Comparison of ENCODE assay signal across 8 cellular contexts in genomic region chr14:49173765-49174373, GRCh38.
A peak's percentile ranks its signal among the peaks of the same experiment; 100 is the strongest.
DNase-seq lines count a peak whose midpoint lies in the region; ATAC-seq, FAIRE-seq and TF ChIP-seq lines count a peak whose summit lies in the region.

No MANE protein-coding gene starts in this region.

- TF ChIP-seq CTCF in D721Med (IDR thresholded peaks at IDR 0.05; ENCODE audit: insufficient read depth, missing control alignments) (peak; percentile 82), progenitor cell of endocrine pancreas (IDR thresholded peaks at IDR 0.05; ENCODE audit: unreplicated experiment) (peak; percentile 77)

- H3K27ac Mint-ChIP-seq in T-helper 2 cell treated with Interferon-gamma antibody and Interleukin-4, amounts not matched to agents 5 μg/mL and 100 μg/mL, for 36 hours = no peak overlapping the region
- no peak overlapping the region for H3K27ac Mint-ChIP-seq in progenitor cell of endocrine pancreas

- peak; percentile 81 for FAIRE-seq in D721Med (lab: Jason Lieb, UNC)

- H3K27me3 Mint-ChIP-seq in T-helper 2 cell treated with Interferon-gamma antibody and Interleukin-4, amounts not matched to agents 5 μg/mL and 100 μg/mL, for 36 hours (ENCODE audit: low read depth) = no peaks in the 10 kb centered on the region
- H3K27me3 Mint-ChIP-seq in progenitor cell of endocrine pancreas = no peaks in the 10 kb centered on the region

- no peaks in the 10 kb centered on the region for H3K36me3 Mint-ChIP-seq in T-helper 2 cell treated with Interferon-gamma antibody and Interleukin-4, amounts not matched to agents 5 μg/mL and 100 μg/mL, for 36 hours (ENCODE audit: low read depth)
- no peaks in the 10 kb centered on the region for H3K36me3 Mint-ChIP-seq in progenitor cell of endocrine pancreas (ENCODE audit: insufficient read depth)

- ATAC-seq in GM18873 (IDR thresholded peaks at IDR 0.05; ENCODE audit: low FRiP score, unreplicated experiment) (peak; percentile 98), HG03025 (IDR thresholded peaks at IDR 0.05; ENCODE audit: low FRiP score, unreplicated experiment) (peak; percentile 97)

- no peaks in the 10 kb centered on the region for H3K9me3 Mint-ChIP-seq in T-helper 2 cell treated with Interferon-gamma antibody and Interleukin-4, amounts not matched to agents 5 μg/mL and 100 μg/mL, for 36 hours
- H3K9me3 Mint-ChIP-seq in progenitor cell of endocrine pancreas (ENCODE audit: low read depth) = peaks cover 4% of the 10 kb centered on the region

- DNase-seq in D721Med (ENCODE audit: insufficient read length, low spot score) (peak; percentile 18), NCI-H1694 treated with DMSO at 0.1 percent for 48 hours (lab: John Stamatoyannopoulos, UW) (peak; percentile 74), fibroblast of peridontal ligament (ENCODE audit: extremely low read depth) (peak; percentile 60), progenitor cell of endocrine pancreas (ENCODE audit: low spot score, unreplicated experiment) (peak; percentile 58), NCI-H2227 (lab: John Stamatoyannopoulos, UW; ENCODE audit: unreplicated experiment) (no peak)
- peak; percentile 23 for DNase-seq in T-helper 2 cell treated with Interferon-gamma antibody and Interleukin-4, amounts not matched to agents 5 μg/mL and 100 μg/mL, for 36 hours (ENCODE audit: low spot score)

- H3K4me3 Mint-ChIP-seq in T-helper 2 cell treated with Interferon-gamma antibody and Interleukin-4, amounts not matched to agents 5 μg/mL and 100 μg/mL, for 36 hours = no peak overlapping the region
- no peak overlapping the region for H3K4me3 Mint-ChIP-seq in progenitor cell of endocrine pancreas (ENCODE audit: low read depth)

- H3K4me1 Mint-ChIP-seq in T-helper 2 cell treated with Interferon-gamma antibody and Interleukin-4, amounts not matched to agents 5 μg/mL and 100 μg/mL, for 36 hours (ENCODE audit: low read depth) = no peaks in the 10 kb centered on the region
- H3K4me1 Mint-ChIP-seq in progenitor cell of endocrine pancreas (ENCODE audit: low read depth) = no peaks in the 10 kb centered on the region
